ENCODE assay signal across 2 cellular contexts in the genomic region with DNA sequence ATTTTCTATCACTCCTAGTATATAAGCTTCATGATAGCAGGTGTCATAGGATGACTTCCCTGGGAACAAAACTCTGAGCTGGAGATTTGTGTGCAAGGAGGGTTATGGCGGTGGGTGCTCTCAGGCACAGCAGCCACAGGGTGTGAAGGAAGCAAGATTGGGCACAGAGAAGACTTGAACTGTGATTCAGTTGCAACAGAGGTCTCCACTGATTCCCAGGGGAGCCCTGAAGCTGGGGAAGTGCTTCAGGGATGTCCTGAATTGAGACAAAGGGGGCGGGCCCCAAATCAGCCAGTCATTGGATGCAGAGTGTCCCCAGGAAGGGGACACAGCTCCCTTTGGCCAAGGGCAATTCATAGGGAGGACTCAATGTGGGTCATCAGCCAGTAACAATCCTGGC.
TF ChIP-seq lines count a peak whose summit lies in the region.

No MANE protein-coding gene starts in this region.

TF ChIP-seq in SK-N-SH, 30 proteins besides CTCF, POLR2A, EP300 and RAD21:
- TF ChIP-seq TAF1 (IDR thresholded peaks at IDR 0.05; ENCODE audit: borderline replicate concordance, low read depth, low read length) (no peak), NRF1 (IDR thresholded peaks at IDR 0.05; ENCODE audit: low read depth, low read length) (no peak), POLR2AphosphoS5 (IDR thresholded peaks at IDR 0.05; ENCODE audit: low read depth, low read length) (no peak), YY1 (IDR thresholded peaks at IDR 0.05; ENCODE audit: low read depth) (no peak), RXRA (IDR thresholded peaks at IDR 0.05; ENCODE audit: borderline replicate concordance, low read depth) (no peak), FOSL2 (IDR thresholded peaks at IDR 0.05; ENCODE audit: borderline replicate concordance, low read depth) (no peak), GATA2 (CRISPR knock-in tag; IDR thresholded peaks at IDR 0.05) (no peak), SMC3 (IDR thresholded peaks at IDR 0.05; ENCODE audit: low read depth, low read length) (no peak), FOXM1 (IDR thresholded peaks at IDR 0.05; ENCODE audit: low read depth) (no peak), USF1 (IDR thresholded peaks at IDR 0.05; ENCODE audit: borderline replicate concordance, low read depth) (no peak), TEAD4 (IDR thresholded peaks at IDR 0.05; ENCODE audit: borderline replicate concordance, insufficient read depth) (no peak)

TF ChIP-seq in SK-N-SH treated with all-trans-retinoic acid at 6 μM for 48 hours, 23 proteins besides CTCF, POLR2A, EP300 and RAD21:
- TF ChIP-seq, protein P1, sequence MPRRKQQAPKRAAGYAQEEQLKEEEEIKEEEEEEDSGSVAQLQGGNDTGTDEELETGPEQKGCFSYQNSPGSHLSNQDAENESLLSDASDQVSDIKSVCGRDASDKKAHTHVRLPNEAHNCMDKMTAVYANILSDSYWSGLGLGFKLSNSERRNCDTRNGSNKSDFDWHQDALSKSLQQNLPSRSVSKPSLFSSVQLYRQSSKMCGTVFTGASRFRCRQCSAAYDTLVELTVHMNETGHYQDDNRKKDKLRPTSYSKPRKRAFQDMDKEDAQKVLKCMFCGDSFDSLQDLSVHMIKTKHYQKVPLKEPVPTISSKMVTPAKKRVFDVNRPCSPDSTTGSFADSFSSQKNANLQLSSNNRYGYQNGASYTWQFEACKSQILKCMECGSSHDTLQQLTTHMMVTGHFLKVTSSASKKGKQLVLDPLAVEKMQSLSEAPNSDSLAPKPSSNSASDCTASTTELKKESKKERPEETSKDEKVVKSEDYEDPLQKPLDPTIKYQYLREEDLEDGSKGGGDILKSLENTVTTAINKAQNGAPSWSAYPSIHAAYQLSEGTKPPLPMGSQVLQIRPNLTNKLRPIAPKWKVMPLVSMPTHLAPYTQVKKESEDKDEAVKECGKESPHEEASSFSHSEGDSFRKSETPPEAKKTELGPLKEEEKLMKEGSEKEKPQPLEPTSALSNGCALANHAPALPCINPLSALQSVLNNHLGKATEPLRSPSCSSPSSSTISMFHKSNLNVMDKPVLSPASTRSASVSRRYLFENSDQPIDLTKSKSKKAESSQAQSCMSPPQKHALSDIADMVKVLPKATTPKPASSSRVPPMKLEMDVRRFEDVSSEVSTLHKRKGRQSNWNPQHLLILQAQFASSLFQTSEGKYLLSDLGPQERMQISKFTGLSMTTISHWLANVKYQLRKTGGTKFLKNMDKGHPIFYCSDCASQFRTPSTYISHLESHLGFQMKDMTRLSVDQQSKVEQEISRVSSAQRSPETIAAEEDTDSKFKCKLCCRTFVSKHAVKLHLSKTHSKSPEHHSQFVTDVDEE (CRISPR knock-in tag; IDR thresholded peaks at IDR 0.05), result no peak
- no peak for TF ChIP-seq RARB (CRISPR knock-in tag; IDR thresholded peaks at IDR 0.05)
- TF ChIP-seq ESRRG (CRISPR knock-in tag; IDR thresholded peaks at IDR 0.05), result no peak
- TF ChIP-seq, protein P2, sequence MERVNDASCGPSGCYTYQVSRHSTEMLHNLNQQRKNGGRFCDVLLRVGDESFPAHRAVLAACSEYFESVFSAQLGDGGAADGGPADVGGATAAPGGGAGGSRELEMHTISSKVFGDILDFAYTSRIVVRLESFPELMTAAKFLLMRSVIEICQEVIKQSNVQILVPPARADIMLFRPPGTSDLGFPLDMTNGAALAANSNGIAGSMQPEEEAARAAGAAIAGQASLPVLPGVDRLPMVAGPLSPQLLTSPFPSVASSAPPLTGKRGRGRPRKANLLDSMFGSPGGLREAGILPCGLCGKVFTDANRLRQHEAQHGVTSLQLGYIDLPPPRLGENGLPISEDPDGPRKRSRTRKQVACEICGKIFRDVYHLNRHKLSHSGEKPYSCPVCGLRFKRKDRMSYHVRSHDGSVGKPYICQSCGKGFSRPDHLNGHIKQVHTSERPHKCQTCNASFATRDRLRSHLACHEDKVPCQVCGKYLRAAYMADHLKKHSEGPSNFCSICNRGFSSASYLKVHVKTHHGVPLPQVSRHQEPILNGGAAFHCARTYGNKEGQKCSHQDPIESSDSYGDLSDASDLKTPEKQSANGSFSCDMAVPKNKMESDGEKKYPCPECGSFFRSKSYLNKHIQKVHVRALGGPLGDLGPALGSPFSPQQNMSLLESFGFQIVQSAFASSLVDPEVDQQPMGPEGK (CRISPR knock-in tag; IDR thresholded peaks at IDR 0.05; ENCODE audit: borderline replicate concordance), result no peak
- no peak for TF ChIP-seq PPARA (CRISPR knock-in tag; IDR thresholded peaks at IDR 0.05; ENCODE audit: borderline replicate concordance)
- no peak for TF ChIP-seq TOX (CRISPR knock-in tag; IDR thresholded peaks at IDR 0.05; ENCODE audit: borderline replicate concordance)
- TF ChIP-seq POU6F1 (CRISPR knock-in tag; IDR thresholded peaks at IDR 0.05; ENCODE audit: borderline replicate concordance, low read depth), result no peak
- TF ChIP-seq GLIS3 (CRISPR knock-in tag; IDR thresholded peaks at IDR 0.05), result no peak
- TF ChIP-seq TCF4 (CRISPR knock-in tag; IDR thresholded peaks at IDR 0.05; ENCODE audit: borderline replicate concordance), result no peak
- no peak for TF ChIP-seq ZNF70 (CRISPR knock-in tag; IDR thresholded peaks at IDR 0.05)
